8 cellular contexts compared by ENCODE assay signal in the genomic region with DNA sequence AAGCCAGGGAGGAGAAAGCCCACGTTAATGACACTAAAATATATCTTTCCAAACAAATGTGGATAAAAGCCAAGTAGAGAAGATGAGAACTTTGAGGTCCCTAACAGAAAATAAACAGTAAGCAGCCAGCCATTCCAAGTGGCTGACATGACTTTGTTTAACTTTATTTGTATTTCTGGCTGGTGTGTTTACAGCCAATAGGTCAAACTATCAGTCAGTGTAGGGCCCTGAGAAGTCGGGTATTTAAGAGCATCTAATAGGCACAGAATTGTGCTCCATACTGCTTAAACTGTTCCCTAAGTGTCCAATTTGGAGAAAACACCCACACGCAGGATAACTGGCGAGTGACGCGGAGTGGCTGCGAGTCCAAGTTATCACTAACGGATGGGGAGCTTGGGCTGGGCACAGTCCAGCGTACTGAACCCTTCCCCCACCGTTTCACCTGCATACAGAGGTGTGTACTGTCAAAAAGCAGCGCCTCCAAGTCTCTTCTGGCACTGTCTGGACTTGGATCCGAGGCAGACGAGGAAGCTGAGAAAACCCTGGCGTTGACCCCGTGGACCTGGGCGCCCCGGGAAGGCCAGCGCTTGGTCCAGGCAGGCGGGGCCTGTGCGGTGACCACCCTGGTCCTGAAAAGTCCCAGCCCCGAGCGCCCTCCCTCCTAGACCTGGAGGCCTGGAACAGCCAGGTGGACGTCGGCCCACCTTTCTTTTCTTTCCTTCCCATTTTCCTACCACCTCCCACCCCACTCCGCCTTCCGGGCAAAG. TPM values are rescaled to one million over a fixed set of nuclear protein-coding genes. Genes with fewer than 3 reads are reported as not detected.
DNase-seq lines count a peak whose midpoint lies in the region; ATAC-seq and TF ChIP-seq lines count a peak whose summit lies in the region.

No MANE protein-coding gene starts in this region.

- H2AFZ ChIP-seq in smooth muscle cell (ENCODE audit: low read depth), result peak overlapping the region; percentile 94

- H3K27ac ChIP-seq in iPS-20b (ENCODE audit: low read length) (no peak overlapping the region), smooth muscle cell (ENCODE audit: low read depth) (peak overlapping the region; percentile 38)

- H4K20me1 ChIP-seq in smooth muscle cell (ENCODE audit: low read depth), result no peaks in the 10 kb centered on the region

- peaks cover 6% of the 10 kb centered on the region for H3F3A ChIP-seq in smooth muscle cell (ENCODE audit: low read depth)

- no peaks in the 10 kb centered on the region for H3K9me3 ChIP-seq in iPS-20b (ENCODE audit: insufficient read depth, low read depth, low read length)
- no peaks in the 10 kb centered on the region for H3K9me3 ChIP-seq in smooth muscle cell (replicated peaks; ENCODE audit: low read depth)

- DNase-seq in ELF-1 (ENCODE audit: low read depth, low spot score), result peak; percentile 40
- no peak for DNase-seq in astrocyte of the cerebellum (ENCODE audit: low read depth)
- no peak for DNase-seq in smooth muscle cell (lab: John Stamatoyannopoulos, UW; ENCODE audit: unreplicated experiment)
- DNase-seq in effector CD8-positive, alpha-beta T cell (lab: John Stamatoyannopoulos, UW), result no peak
- no peak for DNase-seq in GM13977 (ENCODE audit: low spot score)
- DNase-seq in AG20443 (ENCODE audit: low spot score), result no peak

- in situ Hi-C loops in astrocyte of the cerebellum (cut with HindIII; ENCODE audit: low sequenced_read_pairs) (no loop called here), GM13977 (cut with MboI; ENCODE audit: low pct_unique_long_range_greater_than_20kb, low sequenced_read_pairs, unreplicated experiment) (no loop called here)

- no peak for TF ChIP-seq CTCF in astrocyte of the cerebellum (IDR thresholded peaks at IDR 0.05; ENCODE audit: low read depth, low read length, missing control alignments)
- no peak for TF ChIP-seq CTCF in smooth muscle cell (IDR thresholded peaks at IDR 0.05; ENCODE audit: borderline replicate concordance, insufficient read depth, poor library complexity, severe bottlenecking)
- no peak for TF ChIP-seq CTCF in GM13977 (IDR thresholded peaks at IDR 0.05; ENCODE audit: extremely low read depth, insufficient read depth, missing control alignments)

- 64% methylated on average over 26 of the region's 26 CpGs for WGBS in smooth muscle cell (ENCODE audit: low lambda C conversion rate)

- peaks cover 4% of the 10 kb centered on the region for H3K79me2 ChIP-seq in smooth muscle cell (ENCODE audit: low read depth)

- H3K4me3 ChIP-seq in astrocyte of the cerebellum (ENCODE audit: low read depth, low read length) (peak overlapping the region; percentile 60), iPS-20b (ENCODE audit: low read length) (peak overlapping the region; percentile 82), smooth muscle cell (peak overlapping the region; percentile 58)

- ATAC-seq in HG03432 (IDR thresholded peaks at IDR 0.05; ENCODE audit: unreplicated experiment), result peak; percentile 2

- H3K4me1 ChIP-seq in iPS-20b (ENCODE audit: insufficient read depth, low read length) (no peaks in the 10 kb centered on the region), smooth muscle cell (ENCODE audit: low read depth) (peaks cover 5% of the 10 kb centered on the region)

- H3K4me2 ChIP-seq in smooth muscle cell, result peak overlapping the region; percentile 92

- H3K27me3 ChIP-seq in iPS-20b (ENCODE audit: insufficient read depth, low read length) (peaks cover 34% of the 10 kb centered on the region), smooth muscle cell (ENCODE audit: low read depth) (no peaks in the 10 kb centered on the region)

- H3K36me3 ChIP-seq in iPS-20b (ENCODE audit: insufficient read depth, low read depth, low read length), result no peaks in the 10 kb centered on the region
- H3K36me3 ChIP-seq in smooth muscle cell (ENCODE audit: low read depth), result peaks cover 6% of the 10 kb centered on the region

- H3K9ac ChIP-seq in iPS-20b (ENCODE audit: low read depth, low read length), result peak overlapping the region; percentile 58; the same call in 1 of the 2 replicates
- peak overlapping the region; percentile 68 for H3K9ac ChIP-seq in smooth muscle cell (ENCODE audit: low read depth)

RNA-seq across cellular contexts. Expression of a gene that starts 0.7 kb away (rescaled TPM):
- 38.7 and 72.2 TPM in 2 replicates for total RNA-seq in smooth muscle cell
- polyA plus RNA-seq in smooth muscle cell, result 25.7 and 26.0 TPM in 2 replicates
